Comparison of ENCODE assay signal across 31 cellular contexts in the genomic region with DNA sequence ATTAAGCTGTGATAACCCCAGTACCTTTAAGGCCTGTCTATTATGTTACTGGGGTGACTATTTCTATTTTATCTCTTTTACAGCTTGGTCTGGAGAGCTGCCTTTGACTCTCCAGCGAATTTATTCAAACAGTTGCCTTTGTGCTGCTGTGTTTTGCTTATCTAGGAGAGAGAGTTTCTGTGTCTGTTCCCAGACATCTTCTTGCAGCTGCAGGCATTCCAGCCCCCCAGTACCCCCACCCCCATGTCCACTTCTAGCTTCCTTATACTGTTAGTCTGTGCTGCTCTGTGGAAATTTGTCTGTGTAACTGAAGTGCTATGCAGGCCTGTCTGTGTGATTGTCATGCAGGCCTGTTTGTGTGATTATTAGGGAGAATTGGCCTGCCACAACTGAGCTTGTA.
"Had no signal": no experiment of that assay in that cellular context is flagged by ENCODE, and none has a peak within 500 bp of the region (broad histone marks: within the 10 kb centered on the region; RNA-seq: fewer than 3 reads in every experiment).

No MANE protein-coding gene starts in this region.

- H3K4me3 Mint-ChIP-seq: activated CD4-positive, alpha-beta memory T cell treated with anti-CD3 and anti-CD28 coated beads for 36 hours; activated CD4-positive, alpha-beta T cell treated with anti-CD3 and anti-CD28 coated beads for 36 hours; activated CD4-positive, alpha-beta T cell treated with anti-CD3 and anti-CD28 coated beads, Interleukin-2, amount 10 ng/mL, durations not matched to agents 24 days and 14 days; activated CD8-positive, alpha-beta memory T cell treated with anti-CD3 and anti-CD28 coated beads, Interleukin-2, amount 10 ng/mL, durations not matched to agents 7 days and 5 days; activated CD8-positive, alpha-beta T cell treated with anti-CD3 and anti-CD28 coated beads, Interleukin-2, amount 10 ng/mL, durations not matched to agents 7 days and 5 days; activated naive CD4-positive, alpha-beta T cell treated with anti-CD3 and anti-CD28 coated beads for 36 hours; activated naive CD4-positive, alpha-beta T cell treated with anti-CD3 and anti-CD28 coated beads, Interleukin-2, amount 50 U/mL, for 24 hours; activated naive CD8-positive, alpha-beta T cell treated with anti-CD3 and anti-CD28 coated beads for 36 hours; activated naive CD8-positive, alpha-beta T cell treated with anti-CD3 and anti-CD28 coated beads, Interleukin-2, amount 50 U/mL, for 24 hours; activated T-helper 1 cell treated with anti-CD3 and anti-CD28 coated beads, Interleukin-12 subunit alpha, Interleukin-12 subunit beta, Interleukin-2, Interleukin-4 antibody, amounts not matched to agents 30 ng/mL and 10 ng/mL and 1 ng/mL, durations not matched to agents 14 hours and 24 hours and 36 hours; central memory CD8-positive, alpha-beta T cell; dendritic cell treated with granulocyte-macrophage colony-stimulating factor and Interleukin-4, amounts not matched to agents 40 ng/mL and 50 ng/mL, for 4 days; endodermal cell had no signal

- DNase-seq: activated CD4-positive, alpha-beta memory T cell treated with anti-CD3 and anti-CD28 coated beads for 36 hours; activated CD4-positive, alpha-beta T cell treated with anti-CD3 and anti-CD28 coated beads for 36 hours; activated CD4-positive, alpha-beta T cell treated with anti-CD3 and anti-CD28 coated beads, Interleukin-2, amount 10 ng/mL, durations not matched to agents 24 days and 14 days; activated CD4-positive, CD25-positive, alpha-beta regulatory T cell; activated CD4-positive, CD25-positive, alpha-beta regulatory T cell treated with anti-CD3 and anti-CD28 coated beads, Interleukin-2, amount 50 U/mL, for 72 hours; activated CD8-positive, alpha-beta memory T cell treated with anti-CD3 and anti-CD28 coated beads, Interleukin-2, amount 10 ng/mL, durations not matched to agents 7 days and 5 days; activated CD8-positive, alpha-beta memory T cell treated with anti-CD3 and anti-CD28 coated beads, Interleukin-2, amount 50 U/mL, for 4 hours; activated CD8-positive, alpha-beta T cell treated with anti-CD3 and anti-CD28 coated beads, Interleukin-2, amount 10 ng/mL, durations not matched to agents 7 days and 5 days; activated effector memory CD4-positive, alpha-beta T cell treated with anti-CD3 and anti-CD28 coated beads, Interleukin-2, amount 50 U/mL, for 16 hours; activated naive CD4-positive, alpha-beta T cell treated with anti-CD3 and anti-CD28 coated beads for 36 hours; activated naive CD8-positive, alpha-beta T cell treated with anti-CD3 and anti-CD28 coated beads for 36 hours; activated naive CD8-positive, alpha-beta T cell treated with anti-CD3 and anti-CD28 coated beads, Interleukin-2, amount 50 U/mL, for 24 hours; activated T-cell treated with anti-CD3 and anti-CD28 coated beads, Interleukin-2, amount 50 U/mL, for 1 hour; activated T-cell treated with anti-CD3 and anti-CD28 coated beads, Interleukin-2, amount 50 U/mL, for 48 hours; adrenal gland; amygdala; aorta; body of pancreas; dorsolateral prefrontal cortex; effector memory CD4-positive, alpha-beta T cell; endodermal cell; foreskin fibroblast; head of caudate nucleus; T-helper 2 cell had no signal

- H3K4me3 ChIP-seq: adrenal gland, body of pancreas, coronary artery, dorsolateral prefrontal cortex had no signal

- H3K27me3 ChIP-seq: adrenal gland, body of pancreas, dorsolateral prefrontal cortex had no signal

- H3K27ac Mint-ChIP-seq: activated CD4-positive, alpha-beta memory T cell treated with anti-CD3 and anti-CD28 coated beads for 36 hours; activated CD4-positive, alpha-beta T cell treated with anti-CD3 and anti-CD28 coated beads for 36 hours; activated CD4-positive, alpha-beta T cell treated with anti-CD3 and anti-CD28 coated beads, Interleukin-2, amount 10 ng/mL, durations not matched to agents 24 days and 14 days; activated CD8-positive, alpha-beta memory T cell treated with anti-CD3 and anti-CD28 coated beads, Interleukin-2, amount 10 ng/mL, durations not matched to agents 7 days and 5 days; activated CD8-positive, alpha-beta T cell treated with anti-CD3 and anti-CD28 coated beads, Interleukin-2, amount 10 ng/mL, durations not matched to agents 7 days and 5 days; activated naive CD4-positive, alpha-beta T cell treated with anti-CD3 and anti-CD28 coated beads for 36 hours; activated naive CD4-positive, alpha-beta T cell treated with anti-CD3 and anti-CD28 coated beads, Interleukin-2, amount 50 U/mL, for 24 hours; activated naive CD8-positive, alpha-beta T cell treated with anti-CD3 and anti-CD28 coated beads for 36 hours; activated naive CD8-positive, alpha-beta T cell treated with anti-CD3 and anti-CD28 coated beads, Interleukin-2, amount 50 U/mL, for 24 hours; activated T-helper 1 cell treated with anti-CD3 and anti-CD28 coated beads, Interleukin-12 subunit alpha, Interleukin-12 subunit beta, Interleukin-2, Interleukin-4 antibody, amounts not matched to agents 30 ng/mL and 10 ng/mL and 1 ng/mL, durations not matched to agents 14 hours and 24 hours and 36 hours; activated T-helper 2 cell treated with anti-CD3 and anti-CD28 coated beads, Interferon-gamma antibody, Interleukin-2, Interleukin-4, amounts not matched to agents 10 μg/mL and 5 μg/mL and 100 μg/mL, durations not matched to agents 14 hours and 24 hours and 36 hours; dendritic cell treated with granulocyte-macrophage colony-stimulating factor and Interleukin-4, amounts not matched to agents 40 ng/mL and 50 ng/mL, for 4 days; endodermal cell had no signal

- H3K9me3 ChIP-seq: adrenal gland, body of pancreas had no signal

- H3K27me3 Mint-ChIP-seq: activated CD4-positive, alpha-beta memory T cell treated with anti-CD3 and anti-CD28 coated beads for 36 hours; activated CD4-positive, alpha-beta T cell treated with anti-CD3 and anti-CD28 coated beads for 36 hours; activated CD4-positive, alpha-beta T cell treated with anti-CD3 and anti-CD28 coated beads, Interleukin-2, amount 10 ng/mL, durations not matched to agents 24 days and 14 days; activated CD8-positive, alpha-beta memory T cell treated with anti-CD3 and anti-CD28 coated beads, Interleukin-2, amount 10 ng/mL, durations not matched to agents 7 days and 5 days; activated naive CD4-positive, alpha-beta T cell treated with anti-CD3 and anti-CD28 coated beads, Interleukin-2, amount 50 U/mL, for 24 hours; activated naive CD8-positive, alpha-beta T cell treated with anti-CD3 and anti-CD28 coated beads for 36 hours; activated naive CD8-positive, alpha-beta T cell treated with anti-CD3 and anti-CD28 coated beads, Interleukin-2, amount 50 U/mL, for 24 hours; central memory CD8-positive, alpha-beta T cell; dendritic cell treated with granulocyte-macrophage colony-stimulating factor and Interleukin-4, amounts not matched to agents 40 ng/mL and 50 ng/mL, for 4 days had no signal

- ATAC-seq: activated CD4-positive, alpha-beta T cell treated with anti-CD3 and anti-CD28 coated beads for 36 hours; activated CD8-positive, alpha-beta memory T cell treated with anti-CD3 and anti-CD28 coated beads, Interleukin-2, amount 10 ng/mL, durations not matched to agents 7 days and 5 days; activated CD8-positive, alpha-beta T cell treated with anti-CD3 and anti-CD28 coated beads, Interleukin-2, amount 10 ng/mL, durations not matched to agents 7 days and 5 days; activated naive CD8-positive, alpha-beta T cell treated with anti-CD3 and anti-CD28 coated beads, Interleukin-2, amount 50 U/mL, for 24 hours; body of pancreas; esophagus mucosa had no signal

- H3K36me3 Mint-ChIP-seq: activated CD4-positive, alpha-beta memory T cell treated with anti-CD3 and anti-CD28 coated beads for 36 hours; activated CD8-positive, alpha-beta memory T cell treated with anti-CD3 and anti-CD28 coated beads, Interleukin-2, amount 10 ng/mL, durations not matched to agents 7 days and 5 days; activated naive CD4-positive, alpha-beta T cell treated with anti-CD3 and anti-CD28 coated beads, Interleukin-2, amount 50 U/mL, for 24 hours; activated naive CD8-positive, alpha-beta T cell treated with anti-CD3 and anti-CD28 coated beads for 36 hours had no signal

- H3K27ac ChIP-seq: adrenal gland, body of pancreas, coronary artery, dorsolateral prefrontal cortex had no signal

- H3K36me3 ChIP-seq: adrenal gland had no signal

- H3K4me1 ChIP-seq: adrenal gland, body of pancreas had no signal

- H3K4me1 Mint-ChIP-seq: activated CD4-positive, alpha-beta T cell treated with anti-CD3 and anti-CD28 coated beads for 36 hours; activated CD4-positive, alpha-beta T cell treated with anti-CD3 and anti-CD28 coated beads, Interleukin-2, amount 10 ng/mL, durations not matched to agents 24 days and 14 days; activated CD8-positive, alpha-beta memory T cell treated with anti-CD3 and anti-CD28 coated beads, Interleukin-2, amount 10 ng/mL, durations not matched to agents 7 days and 5 days; activated naive CD4-positive, alpha-beta T cell treated with anti-CD3 and anti-CD28 coated beads, Interleukin-2, amount 50 U/mL, for 24 hours; activated naive CD8-positive, alpha-beta T cell treated with anti-CD3 and anti-CD28 coated beads for 36 hours; activated naive CD8-positive, alpha-beta T cell treated with anti-CD3 and anti-CD28 coated beads, Interleukin-2, amount 50 U/mL, for 24 hours; central memory CD8-positive, alpha-beta T cell had no signal
